1 cellular context compared by ENCODE assay signal in the genomic region with DNA sequence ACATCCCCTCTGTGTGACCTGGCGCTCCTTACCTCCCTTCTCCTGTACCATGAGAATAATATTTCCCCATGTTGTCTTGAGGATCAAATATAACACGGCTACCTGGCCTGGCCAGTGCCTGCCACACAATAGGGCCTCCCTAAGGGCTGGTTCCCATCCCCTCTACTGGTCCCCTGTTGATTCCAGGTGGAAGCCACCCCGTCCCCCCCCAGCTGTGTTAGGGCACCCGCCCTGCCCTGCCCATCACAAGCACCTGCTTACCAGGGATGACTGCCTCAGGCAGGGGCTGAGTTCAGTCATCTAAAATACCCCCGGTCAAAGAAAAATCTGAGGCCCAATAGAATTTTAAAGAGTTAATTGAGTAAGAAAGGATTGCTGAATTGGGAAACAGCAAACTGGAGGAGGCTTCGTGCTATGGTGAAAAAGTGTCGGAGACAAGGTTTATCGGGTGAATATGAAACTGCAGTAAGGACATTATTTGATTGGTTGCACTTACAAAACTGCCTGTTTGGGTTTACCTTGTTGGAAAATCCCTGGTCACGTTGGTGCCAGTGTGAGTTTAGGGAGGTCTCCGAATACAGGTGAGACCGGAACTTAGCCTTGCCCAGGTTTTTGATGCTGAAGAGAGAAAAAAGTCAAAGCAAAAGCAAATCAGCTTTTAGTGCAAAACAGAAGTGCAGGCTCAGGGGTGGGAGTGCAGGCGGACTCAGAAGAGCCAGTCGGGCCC.
TF ChIP-seq lines count a peak whose summit lies in the region.

No MANE protein-coding gene starts in this region.

TF ChIP-seq in K562, 482 proteins besides CTCF, POLR2A, EP300 and RAD21:
- TF ChIP-seq ELF1 (tag; IDR thresholded peaks at IDR 0.05) (peak; percentile 42; the same call in 1 of the 2 replicates), AFF4 (CRISPR knock-in tag; IDR thresholded peaks at IDR 0.05) (no peak), STAG1 (CRISPR knock-in tag; IDR thresholded peaks at IDR 0.05; ENCODE audit: borderline replicate concordance) (no peak), ZNF740 (CRISPR knock-in tag; IDR thresholded peaks at IDR 0.05) (no peak), ZNF740 (tag; IDR thresholded peaks at IDR 0.05) (no peak), TCFL5 (CRISPR knock-in tag; conservative IDR thresholded peaks at IDR 0.05) (no peak)
- TF ChIP-seq, protein P1, sequence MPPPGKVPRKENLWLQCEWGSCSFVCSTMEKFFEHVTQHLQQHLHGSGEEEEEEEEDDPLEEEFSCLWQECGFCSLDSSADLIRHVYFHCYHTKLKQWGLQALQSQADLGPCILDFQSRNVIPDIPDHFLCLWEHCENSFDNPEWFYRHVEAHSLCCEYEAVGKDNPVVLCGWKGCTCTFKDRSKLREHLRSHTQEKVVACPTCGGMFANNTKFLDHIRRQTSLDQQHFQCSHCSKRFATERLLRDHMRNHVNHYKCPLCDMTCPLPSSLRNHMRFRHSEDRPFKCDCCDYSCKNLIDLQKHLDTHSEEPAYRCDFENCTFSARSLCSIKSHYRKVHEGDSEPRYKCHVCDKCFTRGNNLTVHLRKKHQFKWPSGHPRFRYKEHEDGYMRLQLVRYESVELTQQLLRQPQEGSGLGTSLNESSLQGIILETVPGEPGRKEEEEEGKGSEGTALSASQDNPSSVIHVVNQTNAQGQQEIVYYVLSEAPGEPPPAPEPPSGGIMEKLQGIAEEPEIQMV (tag; conservative IDR thresholded peaks at IDR 0.05; ENCODE audit: low read depth), result no peak
TF ChIP-seq in K562: peak in this region for 1.
